Comparison of ENCODE assay signal across 20 cellular contexts in genomic region chr4:176680668-176681067, GRCh38.
"Had no signal": no experiment of that assay in that cellular context is flagged by ENCODE, and none has a peak within 500 bp of the region (broad histone marks: within the 10 kb centered on the region; RNA-seq: fewer than 3 reads in every experiment).

No MANE protein-coding gene starts in this region.

- H3K4me3 ChIP-seq: psoas muscle, spleen, suprapubic skin, tibial nerve had no signal

- H3K9ac ChIP-seq: parathyroid adenoma had no signal

- ATAC-seq: foreskin keratinocyte; naive thymus-derived CD8-positive, alpha-beta T cell; psoas muscle had no signal

- H3K9me3 ChIP-seq: psoas muscle, spleen, suprapubic skin, tibial nerve had no signal

- H3K27me3 ChIP-seq: foreskin keratinocyte, spleen, suprapubic skin, tibial nerve had no signal

- DNase-seq: activated CD4-positive, alpha-beta T cell treated with anti-CD3 and anti-CD28 coated beads for 4 hours; activated CD4-positive, alpha-beta T cell treated with anti-CD3 and anti-CD28 coated beads, Interleukin-2, amount 50 U/mL, for 4 hours; activated CD4-positive, CD25-positive, alpha-beta regulatory T cell; activated CD8-positive, alpha-beta memory T cell treated with anti-CD3 and anti-CD28 coated beads for 24 hours; activated gamma-delta T cell; activated naive CD4-positive, alpha-beta T cell treated with anti-CD3 and anti-CD28 coated beads, Interleukin-2, amount 10 ng/mL, durations not matched to agents 7 days and 5 days; activated naive CD8-positive, alpha-beta T cell treated with anti-CD3 and anti-CD28 coated beads, Interleukin-2, amount 10 ng/mL, durations not matched to agents 7 days and 5 days; amniotic stem cell; effector memory CD4-positive, alpha-beta T cell; foreskin keratinocyte; mammary epithelial cell; naive thymus-derived CD8-positive, alpha-beta T cell; nucleus accumbens; psoas muscle; spleen; stimulated activated naive CD4-positive, alpha-beta T cell; T-helper 1 cell had no signal

- H3K36me3 ChIP-seq: spleen, suprapubic skin, tibial nerve had no signal

- H3K4me1 ChIP-seq: parathyroid adenoma, spleen, suprapubic skin, tibial nerve had no signal

- H3K79me2 ChIP-seq: parathyroid adenoma had no signal

- H3K27ac ChIP-seq: foreskin keratinocyte, parathyroid adenoma, psoas muscle, spleen, suprapubic skin, tibial nerve had no signal
